Comparison of ENCODE assay signal across 8 cellular contexts in genomic region chr14:88013750-88014349, GRCh38. TPM values are rescaled to one million over a fixed set of nuclear protein-coding genes. Genes with fewer than 3 reads are reported as not detected.
DNase-seq lines count a peak whose midpoint lies in the region; ATAC-seq and TF ChIP-seq lines count a peak whose summit lies in the region.

No MANE protein-coding gene starts in this region.

- intact Hi-C loops in left cardiac atrium (cut with DNase I) (loop anchor here in 1 of 2 donors (2.0 to 10.0 kb wide), 3 partner anchors 155 to 551 kb away; partner anchors contain the start of gene ZC3H14), psoas muscle (cut with DNase I) (loop anchor here in 1 of 2 donors (5.0 kb wide), 1 partner anchor 153 kb away; no protein-coding TSS in a partner anchor)

- H3K27ac ChIP-seq in psoas muscle: no peak overlapping the region

- H3K4me1 Mint-ChIP-seq in T-helper 2 cell treated with Interferon-gamma antibody and Interleukin-4, amounts not matched to agents 5 μg/mL and 100 μg/mL, for 36 hours (ENCODE audit: low read depth): peaks cover 44% of the 10 kb centered on the region

- H3K36me3 Mint-ChIP-seq in T-helper 2 cell treated with Interferon-gamma antibody and Interleukin-4, amounts not matched to agents 5 μg/mL and 100 μg/mL, for 36 hours (ENCODE audit: low read depth): peaks cover 70% of the 10 kb centered on the region

- WGBS in psoas muscle, 3 donors: 4 to 6% (median 5%) methylated on average over 7 of the region's 7 CpGs

- no peak overlapping the region for H3K4me3 ChIP-seq in psoas muscle

- H3K9me3 Mint-ChIP-seq in T-helper 2 cell treated with Interferon-gamma antibody and Interleukin-4, amounts not matched to agents 5 μg/mL and 100 μg/mL, for 36 hours: no peaks in the 10 kb centered on the region

- no peaks in the 10 kb centered on the region for H3K27me3 Mint-ChIP-seq in T-helper 2 cell treated with Interferon-gamma antibody and Interleukin-4, amounts not matched to agents 5 μg/mL and 100 μg/mL, for 36 hours (ENCODE audit: low read depth)

- peak; percentile 76 for TF ChIP-seq CTCF in psoas muscle (IDR thresholded peaks at IDR 0.05)

- ATAC-seq in GM21737 (IDR thresholded peaks at IDR 0.05; ENCODE audit: unreplicated experiment) (peak; percentile 96), left cardiac atrium (peak; percentile 89 to 95), psoas muscle (peak; percentile 68 to 89 (median 82))

- no peak overlapping the region for H3K4me3 Mint-ChIP-seq in T-helper 2 cell treated with Interferon-gamma antibody and Interleukin-4, amounts not matched to agents 5 μg/mL and 100 μg/mL, for 36 hours

- H3K27me3 ChIP-seq in psoas muscle (ENCODE audit: insufficient read depth in 3 of 3, low read length in 2 of 3): no peaks in the 10 kb centered on the region

- no peaks in the 10 kb centered on the region for H3K4me1 ChIP-seq in psoas muscle

- peak in 4 of 5 experiments; percentile 1 to 47 (median 27) for DNase-seq in T-helper 2 cell
- DNase-seq in T-helper 2 cell treated with Interferon-gamma antibody and Interleukin-4, amounts not matched to agents 5 μg/mL and 100 μg/mL, for 36 hours (ENCODE audit: low spot score): no peak
- peak in 63 of 76 experiments; percentile 1 to 77 (median 38) for DNase-seq in HUDEP-2 (lab: John Stamatoyannopoulos, UW; ENCODE audit: unreplicated experiment in 76 of 76)
- DNase-seq in NOMO-1 treated with DMSO at 0.1 percent for 48 hours (lab: John Stamatoyannopoulos, UW; ENCODE audit: unreplicated experiment): peak; percentile 87
- DNase-seq in amniotic epithelial cell (ENCODE audit: low read depth): peak; percentile 53
- peak; percentile 71 for DNase-seq in left cardiac atrium
- DNase-seq in psoas muscle: peak; percentile 38 to 58

- no peak overlapping the region for H3K27ac Mint-ChIP-seq in T-helper 2 cell treated with Interferon-gamma antibody and Interleukin-4, amounts not matched to agents 5 μg/mL and 100 μg/mL, for 36 hours

- H3K36me3 ChIP-seq in psoas muscle (ENCODE audit: insufficient read depth in 1 of 2, low read depth in 1 of 2): no peaks in the 10 kb centered on the region

- no peaks in the 10 kb centered on the region for H3K9me3 ChIP-seq in psoas muscle

RNA-seq across cellular contexts. Expression of gene GPR65, which starts 8.9 kb away (rescaled TPM):
- total RNA-seq in left cardiac atrium (1 to 10 TPM; 1.0 to 1.1 TPM), psoas muscle (under 1 TPM; 0.24 to 0.34 (median 0.29) TPM)
- polyA plus RNA-seq in psoas muscle: under 1 TPM; 0.06 to 0.18 (median 0.10) TPM

RNA-seq across cellular contexts. Expression of gene GALC, which starts 20.9 kb away (rescaled TPM):
- total RNA-seq in left cardiac atrium: 10 to 100 TPM; 17.1 to 18.9 TPM
- 10 to 100 TPM in 1 of 4 donors, 1 to 10 TPM in 3; 8.5 to 10.2 (median 9.0) TPM for total RNA-seq in psoas muscle
- polyA plus RNA-seq in psoas muscle: 1 to 10 TPM; 4.0 to 8.8 (median 4.0) TPM
